11 cellular contexts compared by ENCODE assay signal in the genomic region with DNA sequence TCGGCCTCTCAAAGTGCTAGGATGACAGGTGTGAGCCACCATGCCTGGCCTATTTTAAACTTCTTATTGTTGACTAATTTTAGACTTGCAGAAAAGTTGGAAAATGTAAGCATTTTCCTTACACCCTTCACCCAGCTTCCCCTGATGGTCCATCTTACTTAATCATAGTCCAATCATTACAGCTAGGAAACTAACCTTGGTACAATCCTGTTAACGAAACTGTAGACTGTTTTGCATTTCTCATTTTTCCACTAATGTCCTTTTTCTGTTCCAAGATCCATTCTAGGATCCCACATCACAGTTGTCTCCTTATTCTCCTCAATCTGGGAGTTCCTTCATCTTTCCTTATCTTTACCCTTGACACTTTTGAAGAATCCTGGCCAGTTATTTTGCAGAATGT. TPM values are rescaled to one million over a fixed set of nuclear protein-coding genes. Genes with fewer than 3 reads are reported as not detected.
"Had no signal": no experiment of that assay in that cellular context is flagged by ENCODE, and none has a peak within 500 bp of the region (broad histone marks: within the 10 kb centered on the region; RNA-seq: fewer than 3 reads in every experiment).

No MANE protein-coding gene starts in this region.

- ATAC-seq: HCT116 had no signal

- H3K4me1 ChIP-seq: HAP-1 had no signal

- H3K36me3 ChIP-seq: HAP-1 had no signal

- FAIRE-seq: K562 had no signal

- H3K9me3 ChIP-seq: HAP-1 had no signal

- DNase-seq: GM23248, GOT3, IMR-90, KG1 had no signal

- H3K4me3 ChIP-seq: GM23248, HAP-1, K562 had no signal

- H3K27ac ChIP-seq: GM23248, HL-60 had no signal

RNA-seq across cellular contexts. Expression of a gene that starts 0.7 kb away (rescaled TPM):
- total RNA-seq: GM23248, H4, H7, HT1080, IMR-90, K562 had no signal
- polyA plus RNA-seq: GM23248, IMR-90, K562 had no signal

RNA-seq across cellular contexts. Expression of a gene that starts 18.0 kb away (rescaled TPM):
- total RNA-seq: H4, HT1080, K562 had no signal
- polyA plus RNA-seq: K562 had no signal

RNA-seq across cellular contexts. Expression of a gene that starts 48.5 kb away (rescaled TPM):
- total RNA-seq: GM23248, H4, H7, HT1080, IMR-90 had no signal
- polyA plus RNA-seq: GM23248, IMR-90, K562 had no signal
